In the genomic region with DNA sequence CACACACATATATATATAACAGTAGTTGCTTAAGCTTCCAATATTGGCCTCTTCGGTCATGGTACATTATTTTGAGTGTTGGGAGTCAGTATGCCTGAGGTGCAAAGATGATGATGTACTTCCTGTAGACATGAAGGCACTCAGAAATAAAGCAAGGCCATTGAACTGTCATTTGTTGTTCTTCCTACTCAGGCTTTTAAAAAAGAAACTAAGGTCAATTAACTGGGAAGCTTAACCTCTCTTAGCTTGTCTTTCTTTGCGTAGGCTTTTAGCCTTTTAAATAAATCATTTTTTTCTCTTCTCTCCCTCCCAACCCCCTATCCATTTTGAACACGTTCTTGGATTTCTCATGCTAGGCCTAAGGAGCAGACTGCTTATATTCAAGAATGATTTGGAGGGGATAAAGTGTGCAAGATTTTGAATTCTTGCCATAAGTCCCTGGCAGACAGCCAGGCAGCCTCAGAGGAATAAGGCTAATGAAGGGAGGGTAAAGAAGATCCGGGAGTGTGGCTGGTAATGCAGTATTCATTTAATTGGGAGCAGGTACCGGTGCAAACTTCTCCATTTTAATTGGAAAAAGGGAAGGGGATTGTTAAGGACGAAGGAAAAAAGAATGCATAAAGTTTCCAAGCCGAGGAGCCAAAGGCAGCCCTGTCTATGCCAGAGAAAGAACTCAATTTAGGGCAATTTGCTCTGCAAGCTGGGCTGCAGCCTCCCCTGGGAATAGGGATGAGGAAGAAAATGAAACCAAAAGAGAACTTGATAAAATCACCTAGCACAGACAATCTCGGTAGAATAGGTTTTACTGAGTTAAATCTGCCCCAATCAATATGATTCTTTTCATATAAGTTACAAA, we compare ENCODE assay signal across 8 cellular contexts.
DNase-seq lines count a peak whose midpoint lies in the region; ATAC-seq and TF ChIP-seq lines count a peak whose summit lies in the region.

No MANE protein-coding gene starts in this region.

- H3K9ac ChIP-seq in SK-N-SH: 0 out of 2 replicates have a peak overlapping the region, but pooled peaks have one; percentile 6

- peak overlapping the region; percentile 33 to 72; a peak in 3 of 4 replicates for H3K27ac ChIP-seq in SK-N-SH (ENCODE audit: low read depth in 2 of 2, low read length in 1 of 2)

- H3K4me3 ChIP-seq in MG63 (peak overlapping the region; percentile 49), SK-N-SH (ENCODE audit: low read depth in 2 of 2, low read length in 1 of 2) (peak overlapping the region; percentile 33 to 47)

- H3K9me2 ChIP-seq in SK-N-SH: no peaks in the 10 kb centered on the region

- H3K36me3 ChIP-seq in MG63 (no peaks in the 10 kb centered on the region), SK-N-SH (replicated peaks in 1 of 2; ENCODE audit: control insufficient read depth in 1 of 2, insufficient read depth in 2 of 2, low read length in 1 of 2) (no peaks in the 10 kb centered on the region)

- CTCF ChIA-PET in SK-N-SH (lab: Yijun Ruan, JAX): interaction anchor here (1.0 kb wide), 1 partner anchor 1177 kb away, joined by 3 read pairs; no protein-coding TSS in a partner anchor

- TF ChIP-seq CTCF in AG09319 (IDR thresholded peaks at IDR 0.05; ENCODE audit: low read depth, low read length): no peak
- TF ChIP-seq CTCF in SK-N-SH (IDR thresholded peaks at IDR 0.05): no peak

- no peak for TF ChIP-seq EP300 in SK-N-SH (IDR thresholded peaks at IDR 0.05; ENCODE audit: borderline replicate concordance in 1 of 2, low read depth in 1 of 2, low read length in 1 of 2)

- no peak for TF ChIP-seq RAD21 in SK-N-SH (IDR thresholded peaks at IDR 0.05; ENCODE audit: low read length)

- peak overlapping the region; percentile 76 for H3K4me2 ChIP-seq in SK-N-SH

- no peaks in the 10 kb centered on the region for H4K20me1 ChIP-seq in SK-N-SH (ENCODE audit: insufficient read depth)

- intact Hi-C loops in activated T-helper 1 cell treated with anti-CD3 and anti-CD28 coated beads, Interleukin-12 subunit alpha, Interleukin-12 subunit beta, Interleukin-2, Interleukin-4 antibody, amounts not matched to agents 30 ng/mL and 10 ng/mL and 1 ng/mL, durations not matched to agents 14 hours and 24 hours and 36 hours (cut with micrococcal nuclease): no loop called here

- peaks cover 0 to 23% of the 10 kb centered on the region in 2 experiments; a peak in 3 of 4 replicates for H3K4me1 ChIP-seq in SK-N-SH (ENCODE audit: control insufficient read depth in 1 of 2, insufficient read depth in 2 of 2, low read depth in 1 of 2, low read length in 1 of 2)

- no peak overlapping the region for H3K4me3 Mint-ChIP-seq in activated T-helper 1 cell treated with anti-CD3 and anti-CD28 coated beads, Interleukin-12 subunit alpha, Interleukin-12 subunit beta, Interleukin-2, Interleukin-4 antibody, amounts not matched to agents 30 ng/mL and 10 ng/mL and 1 ng/mL, durations not matched to agents 14 hours and 24 hours and 36 hours

- H2AFZ ChIP-seq in SK-N-SH (ENCODE audit: low read depth): peak overlapping the region; percentile 89

- no peak overlapping the region for H3K27ac Mint-ChIP-seq in activated T-helper 1 cell treated with anti-CD3 and anti-CD28 coated beads, Interleukin-12 subunit alpha, Interleukin-12 subunit beta, Interleukin-2, Interleukin-4 antibody, amounts not matched to agents 30 ng/mL and 10 ng/mL and 1 ng/mL, durations not matched to agents 14 hours and 24 hours and 36 hours

- H3K36me3 Mint-ChIP-seq in activated T-helper 1 cell treated with anti-CD3 and anti-CD28 coated beads, Interleukin-12 subunit alpha, Interleukin-12 subunit beta, Interleukin-2, Interleukin-4 antibody, amounts not matched to agents 30 ng/mL and 10 ng/mL and 1 ng/mL, durations not matched to agents 14 hours and 24 hours and 36 hours (ENCODE audit: low read depth): no peaks in the 10 kb centered on the region

- no peaks in the 10 kb centered on the region for H3K79me2 ChIP-seq in SK-N-SH (ENCODE audit: insufficient read depth)

- WGBS in SK-N-SH (ENCODE audit: low lambda C conversion rate): 43% methylated on average over 8 of the region's 8 CpGs

- peaks cover 11% of the 10 kb centered on the region for H3F3A ChIP-seq in SK-N-SH (replicated peaks; ENCODE audit: insufficient read depth)

- DNase-seq in AG09319 (ENCODE audit: extremely low read depth, low read depth): peak; percentile 2
- peak; percentile 13 for DNase-seq in MG63
- DNase-seq in SK-N-SH: no peak
- peak; percentile 58 for DNase-seq in medulla oblongata (ENCODE audit: extremely low spot score)
- DNase-seq in activated T-helper 1 cell treated with anti-CD3 and anti-CD28 coated beads, Interleukin-12 subunit alpha, Interleukin-12 subunit beta, Interleukin-2, Interleukin-4 antibody, amounts not matched to agents 30 ng/mL and 10 ng/mL and 1 ng/mL, durations not matched to agents 14 hours and 24 hours and 36 hours (ENCODE audit: low spot score): no peak
- DNase-seq in CD1c-positive myeloid dendritic cell (ENCODE audit: extremely low spot score): no peak

- no peaks in the 10 kb centered on the region for H3K27me3 Mint-ChIP-seq in activated T-helper 1 cell treated with anti-CD3 and anti-CD28 coated beads, Interleukin-12 subunit alpha, Interleukin-12 subunit beta, Interleukin-2, Interleukin-4 antibody, amounts not matched to agents 30 ng/mL and 10 ng/mL and 1 ng/mL, durations not matched to agents 14 hours and 24 hours and 36 hours (ENCODE audit: insufficient read depth)

- ATAC-seq in HG03469 (IDR thresholded peaks at IDR 0.05; ENCODE audit: unreplicated experiment) (no peak), GM21717 (IDR thresholded peaks at IDR 0.05; ENCODE audit: unreplicated experiment) (no peak)

- H3K4me1 Mint-ChIP-seq in activated T-helper 1 cell treated with anti-CD3 and anti-CD28 coated beads, Interleukin-12 subunit alpha, Interleukin-12 subunit beta, Interleukin-2, Interleukin-4 antibody, amounts not matched to agents 30 ng/mL and 10 ng/mL and 1 ng/mL, durations not matched to agents 14 hours and 24 hours and 36 hours (ENCODE audit: low read depth): no peaks in the 10 kb centered on the region

- H3K9me3 ChIP-seq in MG63: no peaks in the 10 kb centered on the region
- H3K9me3 ChIP-seq in SK-N-SH: no peaks in the 10 kb centered on the region

- POLR2A ChIA-PET in SK-N-SH (lab: Yijun Ruan, JAX): interaction anchor here (0.5 kb wide), 1 partner anchor 201 kb away, joined by 3 read pairs; no protein-coding TSS in a partner anchor

- H3K27me3 ChIP-seq in MG63 (no peaks in the 10 kb centered on the region), SK-N-SH (ENCODE audit: insufficient read depth) (no peaks in the 10 kb centered on the region)

- no peaks in the 10 kb centered on the region for H3K9me3 Mint-ChIP-seq in activated T-helper 1 cell treated with anti-CD3 and anti-CD28 coated beads, Interleukin-12 subunit alpha, Interleukin-12 subunit beta, Interleukin-2, Interleukin-4 antibody, amounts not matched to agents 30 ng/mL and 10 ng/mL and 1 ng/mL, durations not matched to agents 14 hours and 24 hours and 36 hours

TF ChIP-seq in SK-N-SH, 30 proteins besides CTCF, POLR2A, EP300 and RAD21 (continues in another document):
- TF ChIP-seq JUND (IDR thresholded peaks at IDR 0.05) (no peak), SMC3 (IDR thresholded peaks at IDR 0.05; ENCODE audit: low read depth, low read length) (no peak), RFX5 (IDR thresholded peaks at IDR 0.05; ENCODE audit: low read length) (no peak), GATA2 (CRISPR knock-in tag; IDR thresholded peaks at IDR 0.05) (no peak), TCF12 (IDR thresholded peaks at IDR 0.05) (peak; percentile 6; the same call in 1 of the 2 replicates), TEAD4 (IDR thresholded peaks at IDR 0.05; ENCODE audit: borderline replicate concordance, insufficient read depth) (no peak), MXI1 (IDR thresholded peaks at IDR 0.05; ENCODE audit: low read depth, low read length) (no peak), POLR2AphosphoS5 (IDR thresholded peaks at IDR 0.05; ENCODE audit: low read depth, low read length) (no peak), NFIC (IDR thresholded peaks at IDR 0.05; ENCODE audit: borderline replicate concordance) (peak; percentile 64), RCOR1 (IDR thresholded peaks at IDR 0.05; ENCODE audit: low read length) (no peak), YY1 (IDR thresholded peaks at IDR 0.05; ENCODE audit: low read depth) (no peak), GABPA (IDR thresholded peaks at IDR 0.05; ENCODE audit: low read depth) (no peak), TAF1 (IDR thresholded peaks at IDR 0.05; ENCODE audit: borderline replicate concordance, low read depth, low read length) (no peak)
- TF ChIP-seq, protein P1, sequence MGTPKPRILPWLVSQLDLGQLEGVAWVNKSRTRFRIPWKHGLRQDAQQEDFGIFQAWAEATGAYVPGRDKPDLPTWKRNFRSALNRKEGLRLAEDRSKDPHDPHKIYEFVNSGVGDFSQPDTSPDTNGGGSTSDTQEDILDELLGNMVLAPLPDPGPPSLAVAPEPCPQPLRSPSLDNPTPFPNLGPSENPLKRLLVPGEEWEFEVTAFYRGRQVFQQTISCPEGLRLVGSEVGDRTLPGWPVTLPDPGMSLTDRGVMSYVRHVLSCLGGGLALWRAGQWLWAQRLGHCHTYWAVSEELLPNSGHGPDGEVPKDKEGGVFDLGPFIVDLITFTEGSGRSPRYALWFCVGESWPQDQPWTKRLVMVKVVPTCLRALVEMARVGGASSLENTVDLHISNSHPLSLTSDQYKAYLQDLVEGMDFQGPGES (IDR thresholded peaks at IDR 0.05; ENCODE audit: low read depth, low read length): no peak

Comparison
In these comparisons a context has a peak if more than half of its experiments do, and no peak if none do; other contexts are left out.
1. DNase-seq: peak in AG09319 (single experiment), MG63 (single experiment) and medulla oblongata (single experiment); none in SK-N-SH (single experiment), activated T-helper 1 cell treated with anti-CD3 and anti-CD28 coated beads, Interleukin-12 subunit alpha, Interleukin-12 subunit beta, Interleukin-2, Interleukin-4 antibody, amounts not matched to agents 30 ng/mL and 10 ng/mL and 1 ng/mL, durations not matched to agents 14 hours and 24 hours and 36 hours (single experiment) and CD1c-positive myeloid dendritic cell (single experiment).